ENCODE assay signal across 23 cellular contexts in genomic region chr13:65907656-65908441, GRCh38.
"Had no signal": no experiment of that assay in that cellular context is flagged by ENCODE, and none has a peak within 500 bp of the region (broad histone marks: within the 10 kb centered on the region; RNA-seq: fewer than 3 reads in every experiment).

No MANE protein-coding gene starts in this region.

- H3K27me3 Mint-ChIP-seq: activated CD8-positive, alpha-beta T cell treated with anti-CD3 and anti-CD28 coated beads for 36 hours; effector memory CD8-positive, alpha-beta T cell; progenitor cell of endocrine pancreas had no signal

- H3K36me3 Mint-ChIP-seq: WTC11 had no signal

- ATAC-seq: activated CD8-positive, alpha-beta T cell treated with anti-CD3 and anti-CD28 coated beads for 36 hours; activated naive CD4-positive, alpha-beta T cell treated with anti-CD3 and anti-CD28 coated beads, Interleukin-2, amount 50 U/mL, for 72 hours; activated T-cell treated with anti-CD3 and anti-CD28 coated beads, Interleukin-2, amount 50 U/mL, for 72 hours; effector memory CD8-positive, alpha-beta T cell; WTC11 had no signal

- H3K27ac ChIP-seq: hepatocyte, right atrium auricular region, tibial nerve, vagina had no signal

- H3K4me1 Mint-ChIP-seq: brain, nephron progenitor cell, WTC11 had no signal

- H3K4me3 Mint-ChIP-seq: activated CD8-positive, alpha-beta T cell treated with anti-CD3 and anti-CD28 coated beads for 36 hours; activated T-cell treated with anti-CD3 and anti-CD28 coated beads, Interleukin-2, amount 50 U/mL, for 72 hours; brain; effector memory CD8-positive, alpha-beta T cell; nephron progenitor cell; WTC11 had no signal

- H3K4me3 ChIP-seq: hepatocyte, right atrium auricular region, tibial nerve, vagina had no signal

- H3K27me3 ChIP-seq: hepatocyte, right atrium auricular region, tibial nerve, vagina had no signal

- H3K27ac Mint-ChIP-seq: activated CD8-positive, alpha-beta T cell treated with anti-CD3 and anti-CD28 coated beads for 36 hours; activated naive CD4-positive, alpha-beta T cell treated with anti-CD3 and anti-CD28 coated beads, Interleukin-2, amount 50 U/mL, for 72 hours; activated T-cell treated with anti-CD3 and anti-CD28 coated beads, Interleukin-2, amount 50 U/mL, for 72 hours; brain; effector memory CD8-positive, alpha-beta T cell; nephron progenitor cell; progenitor cell of endocrine pancreas; WTC11 had no signal

- H3K36me3 ChIP-seq: right atrium auricular region, tibial nerve, vagina had no signal

- DNase-seq: activated CD4-positive, alpha-beta T cell treated with anti-CD3 and anti-CD28 coated beads for 4 hours; activated CD8-positive, alpha-beta memory T cell treated with anti-CD3 and anti-CD28 coated beads, Interleukin-2, amount 50 U/mL, for 48 hours; activated CD8-positive, alpha-beta T cell treated with anti-CD3 and anti-CD28 coated beads for 36 hours; activated gamma-delta T cell; activated T-cell treated with anti-CD3 and anti-CD28 coated beads, Interleukin-2, amount 50 U/mL, for 72 hours; amniotic stem cell; dermis blood vessel endothelial cell; effector memory CD8-positive, alpha-beta T cell; nephron progenitor cell; occipital lobe; stimulated activated CD4-positive, alpha-beta T cell treated with anti-CD3 and anti-CD28 coated beads, Interleukin-15, amount 100 ng/mL, for 24 hours; stimulated activated CD4-positive, alpha-beta T cell treated with anti-CD3 and anti-CD28 coated beads, Interleukin-4, amount 100 ng/mL, for 1 hour; stimulated activated naive CD4-positive, alpha-beta T cell treated with Interleukin-2 at 50 U/mL for 16 hours; substantia nigra; T-helper 1 cell had no signal
